ENCODE assay signal across 25 cellular contexts in the genomic region with DNA sequence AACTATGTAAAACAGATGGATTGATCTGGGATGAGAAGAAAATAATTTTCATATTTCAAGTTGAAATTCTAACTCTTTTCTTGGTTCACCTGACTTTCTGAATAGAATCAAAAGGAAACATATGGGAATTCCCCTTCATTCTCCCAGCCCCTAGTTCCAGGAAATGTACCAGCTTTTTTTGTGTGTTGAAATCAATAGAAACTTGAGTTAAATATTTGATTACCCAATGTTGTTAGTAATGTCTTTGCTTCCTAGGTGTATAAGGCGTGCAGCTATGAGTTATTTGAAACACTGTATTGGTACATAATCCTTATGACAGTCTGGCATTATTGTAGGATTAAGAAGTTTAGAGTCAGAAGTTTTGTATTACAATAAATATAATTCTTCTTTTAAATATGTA. TPM values are rescaled to one million over a fixed set of nuclear protein-coding genes. Genes with fewer than 3 reads are reported as not detected.
A peak's percentile ranks its signal among the peaks of the same experiment; 100 is the strongest.
DNase-seq lines count a peak whose midpoint lies in the region; ATAC-seq, FAIRE-seq and TF ChIP-seq lines count a peak whose summit lies in the region.
"Had no signal": no experiment of that assay in that cellular context is flagged by ENCODE, and none has a peak within 500 bp of the region (broad histone marks: within the 10 kb centered on the region; RNA-seq: fewer than 3 reads in every experiment).

No MANE protein-coding gene starts in this region.

- no peak overlapping the region for H3K4ac ChIP-seq in IMR-90 (ENCODE audit: low read depth, low read length)

- H3K9me1 ChIP-seq in IMR-90 (ENCODE audit: insufficient read depth, low read length), result peaks cover 7% of the 10 kb centered on the region; the same call in 1 of the 2 replicates

- no peak overlapping the region for H2BK120ac ChIP-seq in IMR-90 (ENCODE audit: low read depth, low read length)

- peaks cover 17% of the 10 kb centered on the region for H3K36me3 Mint-ChIP-seq in activated naive CD8-positive, alpha-beta T cell treated with anti-CD3 and anti-CD28 coated beads, Interleukin-2, amount 10 ng/mL, durations not matched to agents 7 days and 5 days

- H3K9ac ChIP-seq in IMR-90 (ENCODE audit: low read depth, low read length), result no peak overlapping the region

- H2BK20ac ChIP-seq in IMR-90 (ENCODE audit: low read depth, low read length), result no peak overlapping the region

- no peak overlapping the region for H3K27ac Mint-ChIP-seq in activated naive CD8-positive, alpha-beta T cell treated with anti-CD3 and anti-CD28 coated beads, Interleukin-2, amount 10 ng/mL, durations not matched to agents 7 days and 5 days
- H3K27ac Mint-ChIP-seq: activated T-helper 2 cell treated with anti-CD3 and anti-CD28 coated beads, Interferon-gamma antibody, Interleukin-2, Interleukin-4, amounts not matched to agents 10 μg/mL and 5 μg/mL and 100 μg/mL, durations not matched to agents 14 hours and 24 hours and 36 hours; B cell; progenitor cell of endocrine pancreas had no signal

- ATAC-seq in IMR-90 (ENCODE audit: low read depth) (no peak), HG03108 (IDR thresholded peaks at IDR 0.05; ENCODE audit: unreplicated experiment) (no peak)
- peak; percentile 52 for ATAC-seq in activated naive CD8-positive, alpha-beta T cell treated with anti-CD3 and anti-CD28 coated beads, Interleukin-2, amount 10 ng/mL, durations not matched to agents 7 days and 5 days (ENCODE audit: low read depth)
- ATAC-seq: gastrocnemius medialis; naive thymus-derived CD8-positive, alpha-beta T cell had no signal

- no TSS peak for BruUV-seq in IMR-90 (replicated peaks; lab: Mats Ljungman, UMichigan)

- intact Hi-C loops in IMR-90 (cut with micrococcal nuclease), result loop anchor here (5.0 kb wide), 1 partner anchor 64 kb away; no protein-coding TSS in a partner anchor
- intact Hi-C loops in spleen (cut with DNase I; ENCODE audit: low total_unique reads), result no loop called here
- intact Hi-C loops in dorsolateral prefrontal cortex (cut with DNase I), result no loop called here

- no peak overlapping the region for H3K18ac ChIP-seq in IMR-90 (ENCODE audit: low read depth, low read length)

- no peaks in the 10 kb centered on the region for H4K20me1 ChIP-seq in IMR-90 (ENCODE audit: insufficient read depth, low read length)

- H4K91ac ChIP-seq in IMR-90 (ENCODE audit: insufficient read depth, low read depth, low read length), result no peak overlapping the region

- no peaks in the 10 kb centered on the region for H3K36me3 ChIP-seq in IMR-90 (ENCODE audit: control insufficient read depth, insufficient read depth, low read length)
- H3K36me3 ChIP-seq in spleen, result peaks cover 0 to 4% (median 0%) of the 10 kb centered on the region in 6 donors
- H3K36me3 ChIP-seq: gastrocnemius medialis, thyroid gland had no signal

- no peak overlapping the region for H4K8ac ChIP-seq in IMR-90 (ENCODE audit: low read depth in 2 of 2, low read length in 2 of 2)

- no CpG with 5 or more reads among the region's 1 CpG for WGBS in IMR-90 (ENCODE audit: extremely low coverage in 2 of 2, insufficient read length in 1 of 2), 2 experiments
- 23 to 55% (median 47%) methylated on average over 1 of the region's 1 CpG for WGBS in spleen, 5 donors

- H2BK5ac ChIP-seq in IMR-90 (ENCODE audit: low read depth, low read length, poor library complexity, severe bottlenecking), result no peak overlapping the region

- H2AFZ ChIP-seq in IMR-90 (replicated peaks; ENCODE audit: low read length, poor library complexity), result no peak overlapping the region

- H3K27me3 Mint-ChIP-seq in activated naive CD8-positive, alpha-beta T cell treated with anti-CD3 and anti-CD28 coated beads, Interleukin-2, amount 10 ng/mL, durations not matched to agents 7 days and 5 days, result peaks cover 2% of the 10 kb centered on the region

- in situ Hi-C loops in IMR-90 (cut with MboI; ENCODE audit: low sequenced_read_pairs), result no loop called here

- H2AK5ac ChIP-seq in IMR-90 (ENCODE audit: low read depth, low read length), result no peak overlapping the region

- CTCF ChIA-PET in IMR-90 (lab: Yijun Ruan, JAX), result interaction anchor here (1.5 kb wide), 1 partner anchor 67 kb away, joined by 3 read pairs; no protein-coding TSS in a partner anchor

- no peak for TF ChIP-seq RAD21 in IMR-90 (IDR thresholded peaks at IDR 0.05; ENCODE audit: low read length)

- peak overlapping the region; percentile 2 for H3K4me3 Mint-ChIP-seq in activated naive CD8-positive, alpha-beta T cell treated with anti-CD3 and anti-CD28 coated beads, Interleukin-2, amount 10 ng/mL, durations not matched to agents 7 days and 5 days
- H3K4me3 Mint-ChIP-seq: B cell; naive thymus-derived CD8-positive, alpha-beta T cell; T-helper 1 cell treated with Interleukin-12 subunit alpha and Interleukin-12 subunit beta and Interleukin-4 antibody, amounts not matched to agents 30 μg/mL and 1 μg/mL, for 36 hours had no signal

- H3K27ac ChIP-seq in IMR-90 (ENCODE audit: insufficient read depth, low read length), result no peak overlapping the region
- peak overlapping the region in 6 of 8 donors; percentile 71 to 92 (median 86) for H3K27ac ChIP-seq in spleen
- no peak overlapping the region for H3K27ac ChIP-seq in dorsolateral prefrontal cortex
- H3K27ac ChIP-seq: gastrocnemius medialis, thyroid gland had no signal

- H3K79me1 ChIP-seq in IMR-90 (ENCODE audit: low read depth in 1 of 2, low read length in 2 of 2), result no peaks in the 10 kb centered on the region

- peak; percentile 14 for DNase-seq in IMR-90
- no peak for DNase-seq in activated naive CD8-positive, alpha-beta T cell treated with anti-CD3 and anti-CD28 coated beads, Interleukin-2, amount 10 ng/mL, durations not matched to agents 7 days and 5 days
- no peak for DNase-seq in spleen
- DNase-seq in dorsolateral prefrontal cortex, result no peak
- DNase-seq in activated naive CD4-positive, alpha-beta T cell treated with Interleukin-2 at 50 U/mL for 16 hours, result no peak
- DNase-seq: anterior cingulate cortex; gastrocnemius medialis; HCEC 1CT; MM.1S; naive thymus-derived CD8-positive, alpha-beta T cell; NCI-H2029; NCI-H510A treated with DMSO at 0.1 percent for 48 hours; SHP77; thyroid gland had no signal

- no peak overlapping the region for H2AK9ac ChIP-seq in IMR-90 (replicated peaks; ENCODE audit: low read depth, low read length, poor library complexity)

- no peak for TF ChIP-seq CTCF in IMR-90 (conservative IDR thresholded peaks at IDR 0.05; ENCODE audit: low read depth, low read length)
- no peak for TF ChIP-seq CTCF in spleen (IDR thresholded peaks at IDR 0.05 in 8 of 11, conservative IDR thresholded peaks at IDR 0.05 in 3 of 11)
- TF ChIP-seq CTCF in dorsolateral prefrontal cortex (IDR thresholded peaks at IDR 0.05 in 54 of 56, conservative IDR thresholded peaks at IDR 0.05 in 2 of 56; ENCODE audit: low read depth in 1 of 56, partially characterized antibody in 56 of 56), result no peak

- peak; percentile 96 for FAIRE-seq in islet of Langerhans (lab: Jason Lieb, UNC)
- FAIRE-seq: endometrium, GM12891 had no signal

- POLR2A ChIA-PET in IMR-90 (lab: Charles Lee; ENCODE audit: unreplicated experiment), result no interaction called here
- POLR2A ChIA-PET in activated naive CD8-positive, alpha-beta T cell treated with anti-CD3 and anti-CD28 coated beads, Interleukin-2, amount 10 ng/mL, durations not matched to agents 7 days and 5 days (lab: Charles Lee), result no interaction called here

- H3K27me3 ChIP-seq in IMR-90 (ENCODE audit: control insufficient read depth, insufficient read depth, low read length), result no peaks in the 10 kb centered on the region
- H3K27me3 ChIP-seq in spleen (replicated peaks in 1 of 7), result no peaks in the 10 kb centered on the region
- H3K27me3 ChIP-seq in dorsolateral prefrontal cortex, result peaks cover 0 to 2% (median 0%) of the 10 kb centered on the region in 45 donors
- H3K27me3 ChIP-seq: gastrocnemius medialis, thyroid gland had no signal

- H3K4me3 ChIP-seq in IMR-90 (ENCODE audit: insufficient read depth, low read depth, low read length) (no peak overlapping the region), spleen (peak overlapping the region in 1 of 8 donors; percentile 57), dorsolateral prefrontal cortex (no peak overlapping the region)
- H3K4me3 ChIP-seq: gastrocnemius medialis, smooth muscle cell, thyroid gland had no signal

- no peak overlapping the region for H4K5ac ChIP-seq in IMR-90 (ENCODE audit: low read depth, low read length)

- peaks cover 9% of the 10 kb centered on the region for H3K9me3 Mint-ChIP-seq in activated naive CD8-positive, alpha-beta T cell treated with anti-CD3 and anti-CD28 coated beads, Interleukin-2, amount 10 ng/mL, durations not matched to agents 7 days and 5 days

- H3K4me2 ChIP-seq in IMR-90 (ENCODE audit: low read depth, low read length), result no peak overlapping the region
- H3K4me2 ChIP-seq: smooth muscle cell had no signal

- dilution Hi-C loops in IMR-90 (cut with HindIII; ENCODE audit: low sequenced_read_pairs, unreplicated experiment), result no loop called here

- H3K9me3 ChIP-seq in IMR-90 (ENCODE audit: control insufficient read depth, insufficient read depth, low read length) (no peaks in the 10 kb centered on the region), spleen (peaks cover 0 to 5% (median 0%) of the 10 kb centered on the region in 8 donors)
- H3K9me3 ChIP-seq: gastrocnemius medialis, thyroid gland had no signal

- no peak overlapping the region for H3K14ac ChIP-seq in IMR-90 (replicated peaks; ENCODE audit: low read depth, low read length)

- H3K4me1 Mint-ChIP-seq in activated naive CD8-positive, alpha-beta T cell treated with anti-CD3 and anti-CD28 coated beads, Interleukin-2, amount 10 ng/mL, durations not matched to agents 7 days and 5 days, result peaks cover 13% of the 10 kb centered on the region

- TF ChIP-seq POLR2A in IMR-90 (IDR thresholded peaks at IDR 0.05; ENCODE audit: low read depth, low read length) (no peak), spleen (IDR thresholded peaks at IDR 0.05) (no peak)

- H3K4me1 ChIP-seq in IMR-90 (ENCODE audit: control insufficient read depth, insufficient read depth, low read length) (peaks cover 14% of the 10 kb centered on the region), spleen (peaks cover 0 to 19% (median 0%) of the 10 kb centered on the region in 6 donors)
- H3K4me1 ChIP-seq: gastrocnemius medialis, thyroid gland had no signal

- no peak overlapping the region; the same call in 1 of the 2 replicates for H3K56ac ChIP-seq in IMR-90 (ENCODE audit: extremely low read depth, insufficient read depth, low read length)

- no peak overlapping the region for H3K23ac ChIP-seq in IMR-90 (ENCODE audit: low read depth, low read length)

- no peak overlapping the region for H2BK15ac ChIP-seq in IMR-90 (ENCODE audit: low read depth, low read length)

RNA-seq across cellular contexts. Expression of gene VNN2, which starts 21.5 kb away (rescaled TPM):
- not detected in 2 replicates for total RNA-seq in IMR-90 (2012; rRNA removed)
- polyA plus RNA-seq in IMR-90 (2012; rRNA removed), result not detected in 2 replicates
- polyA plus RNA-seq in IMR-90 (2012; cell fraction: cytosol; rRNA removed), result not detected in 2 replicates
- not detected in 2 replicates for polyA plus RNA-seq in IMR-90 (2012; cell fraction: nucleus; rRNA removed; ENCODE audit: low replicate concordance)
- total RNA-seq in activated naive CD8-positive, alpha-beta T cell treated with anti-CD3 and anti-CD28 coated beads, Interleukin-2, amount 10 ng/mL, durations not matched to agents 7 days and 5 days, result 10 to 100 TPM; 30.4 to 31.5 TPM
- 100 to 1,000 TPM in 5 of 7 donors, 10 to 100 TPM in 2; 65.9 to 349 (median 173) TPM for total RNA-seq in spleen
- 10 to 100 TPM; 15.4 to 37.1 (median 26.0) TPM for polyA plus RNA-seq in spleen
- total RNA-seq in dorsolateral prefrontal cortex, result 10 to 100 TPM in 3 of 120 experiments, 1 to 10 TPM in 79, under 1 TPM in 33, not detected in 5; 0.22 to 18.5 (median 1.6) TPM
- total RNA-seq: G401, progenitor cell of endocrine pancreas, smooth muscle cell had no signal
- polyA plus RNA-seq: smooth muscle cell had no signal

RNA-seq across cellular contexts. Expression of gene VNN1, which starts 22.4 kb away (rescaled TPM):
- total RNA-seq in IMR-90 (2012; rRNA removed) (not detected in 2 replicates), spleen (10 to 100 TPM in 4 of 7 donors, 1 to 10 TPM in 3; 3.1 to 44.2 (median 11.2) TPM), dorsolateral prefrontal cortex (1 to 10 TPM in 5 of 120 experiments, under 1 TPM in 81, not detected in 34; 0.13 to 3.7 (median 0.32) TPM)
- polyA plus RNA-seq in IMR-90 (2012; rRNA removed) (0.04 and 0.07 TPM in 2 replicates), spleen (1 to 10 TPM; 2.3 to 5.5 (median 2.9) TPM)
- polyA plus RNA-seq in IMR-90 (2012; cell fraction: cytosol; rRNA removed), result not detected in 2 replicates
- polyA plus RNA-seq in IMR-90 (2012; cell fraction: nucleus; rRNA removed; ENCODE audit: low replicate concordance), result 0.22 TPM in 1 of 2 replicates, not detected in the other
- total RNA-seq in activated naive CD8-positive, alpha-beta T cell treated with anti-CD3 and anti-CD28 coated beads, Interleukin-2, amount 10 ng/mL, durations not matched to agents 7 days and 5 days, result not detected
- total RNA-seq: activated CD8-positive, alpha-beta memory T cell treated with anti-CD3 and anti-CD28 coated beads for 36 hours; activated T-helper 2 cell treated with anti-CD3 and anti-CD28 coated beads, Interferon-gamma antibody, Interleukin-2, Interleukin-4, amounts not matched to agents 10 μg/mL and 5 μg/mL and 100 μg/mL, durations not matched to agents 14 hours and 24 hours and 36 hours; B cell; G401; naive thymus-derived CD8-positive, alpha-beta T cell; progenitor cell of endocrine pancreas had no signal
- polyA plus RNA-seq: naive thymus-derived CD8-positive, alpha-beta T cell had no signal

Comparison
In these comparisons a context has a peak if more than half of its experiments do, and no peak if none do; other contexts are left out.
1. H3K27ac ChIP-seq: peak in spleen (6 of 8); none in IMR-90 (single experiment) and dorsolateral prefrontal cortex (0 of 59).